Comparison of ENCODE assay signal across 1 cellular context in the genomic region with DNA sequence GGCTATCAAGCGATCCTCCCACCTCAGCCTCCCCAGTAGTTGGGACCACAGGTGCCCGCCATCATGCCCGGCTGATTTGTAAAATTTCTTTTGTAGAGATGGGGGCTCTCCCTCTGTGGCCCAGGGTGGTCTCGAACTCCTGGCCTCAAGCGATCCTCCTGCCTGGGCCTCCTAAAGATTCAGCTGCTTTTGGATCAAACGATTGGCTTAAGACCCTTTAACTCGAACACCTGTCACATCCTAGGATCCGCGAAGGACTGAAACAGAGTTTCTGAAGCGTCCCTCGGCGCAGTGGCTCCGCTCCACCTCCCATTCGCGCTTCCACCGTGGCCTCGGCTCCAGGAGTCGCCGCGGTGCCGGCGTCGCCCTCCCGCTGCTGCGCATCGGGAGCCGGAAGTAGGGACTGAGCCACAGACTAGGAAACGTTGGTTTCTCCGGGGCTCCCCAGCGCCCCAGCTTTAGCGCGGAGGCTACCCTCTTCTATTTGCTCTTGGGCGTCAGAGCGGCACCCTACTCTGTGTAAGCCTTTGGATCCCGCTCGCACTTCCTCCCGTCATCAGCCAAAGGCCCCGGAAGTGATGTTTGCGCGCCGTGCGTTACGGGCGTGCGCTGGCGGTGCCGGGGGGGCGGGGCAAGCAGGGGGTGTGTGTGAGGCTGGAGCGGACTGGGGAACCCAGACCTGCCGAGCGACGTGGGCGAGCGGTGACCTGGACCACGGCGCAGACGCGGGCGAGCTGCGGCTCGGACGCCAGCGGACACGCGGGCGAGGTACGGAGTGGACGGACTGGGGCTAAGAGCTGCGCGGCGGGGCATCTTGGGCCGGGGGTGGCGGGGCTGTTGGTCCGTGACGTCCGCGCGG.
TF ChIP-seq lines count a peak whose summit lies in the region.

No MANE protein-coding gene starts in this region.

TF ChIP-seq in HepG2, 621 proteins besides CTCF, POLR2A, EP300 and RAD21 (continued from another document and continues in another):
- TF ChIP-seq, protein P1, sequence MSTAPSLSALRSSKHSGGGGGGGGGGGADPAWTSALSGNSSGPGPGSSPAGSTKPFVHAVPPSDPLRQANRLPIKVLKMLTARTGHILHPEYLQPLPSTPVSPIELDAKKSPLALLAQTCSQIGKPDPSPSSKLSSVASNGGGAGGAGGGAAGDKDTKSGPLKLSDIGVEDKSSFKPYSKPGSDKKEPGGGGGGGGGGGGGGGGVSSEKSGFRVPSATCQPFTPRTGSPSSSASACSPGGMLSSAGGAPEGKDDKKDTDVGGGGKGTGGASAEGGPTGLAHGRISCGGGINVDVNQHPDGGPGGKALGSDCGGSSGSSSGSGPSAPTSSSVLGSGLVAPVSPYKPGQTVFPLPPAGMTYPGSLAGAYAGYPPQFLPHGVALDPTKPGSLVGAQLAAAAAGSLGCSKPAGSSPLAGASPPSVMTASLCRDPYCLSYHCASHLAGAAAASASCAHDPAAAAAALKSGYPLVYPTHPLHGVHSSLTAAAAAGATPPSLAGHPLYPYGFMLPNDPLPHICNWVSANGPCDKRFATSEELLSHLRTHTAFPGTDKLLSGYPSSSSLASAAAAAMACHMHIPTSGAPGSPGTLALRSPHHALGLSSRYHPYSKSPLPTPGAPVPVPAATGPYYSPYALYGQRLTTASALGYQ (CRISPR knock-in tag; IDR thresholded peaks at IDR 0.05) = no peak
- no peak for TF ChIP-seq SP1 (IDR thresholded peaks at IDR 0.05)
- TF ChIP-seq SP1 (CRISPR knock-in tag; IDR thresholded peaks at IDR 0.05) = peak; percentile 40
- TF ChIP-seq, protein P2, sequence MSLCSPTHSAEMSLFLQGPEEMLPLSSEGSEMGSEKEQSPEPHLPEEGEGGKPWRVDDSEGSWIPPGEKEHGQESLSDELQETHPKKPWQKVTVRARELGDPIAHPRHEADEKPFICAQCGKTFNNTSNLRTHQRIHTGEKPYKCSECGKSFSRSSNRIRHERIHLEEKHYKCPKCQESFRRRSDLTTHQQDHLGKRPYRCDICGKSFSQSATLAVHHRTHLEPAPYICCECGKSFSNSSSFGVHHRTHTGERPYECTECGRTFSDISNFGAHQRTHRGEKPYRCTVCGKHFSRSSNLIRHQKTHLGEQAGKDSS (CRISPR knock-in tag; IDR thresholded peaks at IDR 0.05; ENCODE audit: borderline replicate concordance, low read depth) = peak; percentile 62; the same call in 1 of the 2 replicates
- TF ChIP-seq ZNF331 (CRISPR knock-in tag; IDR thresholded peaks at IDR 0.05) = no peak
- peak; percentile 94 for TF ChIP-seq POLR2G (IDR thresholded peaks at IDR 0.05; ENCODE audit: low read depth, low read length)
- TF ChIP-seq ARNT2 (CRISPR knock-in tag; IDR thresholded peaks at IDR 0.05; ENCODE audit: low read depth) = no peak
- no peak for TF ChIP-seq FOXP1 (IDR thresholded peaks at IDR 0.05)
- TF ChIP-seq FOXP1 (CRISPR knock-in tag; IDR thresholded peaks at IDR 0.05) = no peak
- TF ChIP-seq, protein P3, sequence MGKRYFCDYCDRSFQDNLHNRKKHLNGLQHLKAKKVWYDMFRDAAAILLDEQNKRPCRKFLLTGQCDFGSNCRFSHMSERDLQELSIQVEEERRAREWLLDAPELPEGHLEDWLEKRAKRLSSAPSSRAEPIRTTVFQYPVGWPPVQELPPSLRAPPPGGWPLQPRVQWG (CRISPR knock-in tag; IDR thresholded peaks at IDR 0.05; ENCODE audit: borderline replicate concordance, low read depth) = no peak
- TF ChIP-seq ZNF672 (CRISPR knock-in tag; IDR thresholded peaks at IDR 0.05) = no peak
- TF ChIP-seq FOSL2 (CRISPR knock-in tag; IDR thresholded peaks at IDR 0.05) = peak; percentile 27; the same call in 1 of the 2 replicates
- TF ChIP-seq XRCC5 (optimal IDR thresholded peaks at IDR 0.05; ENCODE audit: low read length) = no peak
- TF ChIP-seq REXO4 (CRISPR knock-in tag; IDR thresholded peaks at IDR 0.05; ENCODE audit: borderline replicate concordance) = no peak
- TF ChIP-seq, protein P4, sequence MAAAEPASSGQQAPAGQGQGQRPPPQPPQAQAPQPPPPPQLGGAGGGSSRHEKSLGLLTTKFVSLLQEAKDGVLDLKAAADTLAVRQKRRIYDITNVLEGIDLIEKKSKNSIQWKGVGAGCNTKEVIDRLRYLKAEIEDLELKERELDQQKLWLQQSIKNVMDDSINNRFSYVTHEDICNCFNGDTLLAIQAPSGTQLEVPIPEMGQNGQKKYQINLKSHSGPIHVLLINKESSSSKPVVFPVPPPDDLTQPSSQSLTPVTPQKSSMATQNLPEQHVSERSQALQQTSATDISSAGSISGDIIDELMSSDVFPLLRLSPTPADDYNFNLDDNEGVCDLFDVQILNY (CRISPR knock-in tag; conservative IDR thresholded peaks at IDR 0.05) = no peak; the same call in 1 of the 2 replicates
- TF ChIP-seq TOPORS (CRISPR knock-in tag; IDR thresholded peaks at IDR 0.05) = 0 out of 2 replicates have a peak, but pooled peaks have one; percentile 10
- no peak for TF ChIP-seq NBN (conservative IDR thresholded peaks at IDR 0.05)
- peak; percentile 100 for TF ChIP-seq KDM2A (CRISPR knock-in tag; IDR thresholded peaks at IDR 0.05; ENCODE audit: borderline replicate concordance, low read depth)
- TF ChIP-seq SOX13 (IDR thresholded peaks at IDR 0.05) = no peak
- TF ChIP-seq SOX13 (CRISPR knock-in tag; conservative IDR thresholded peaks at IDR 0.05 in 1 of 2, IDR thresholded peaks at IDR 0.05 in 1 of 2) = no peak; a peak in 1 of 4 replicates
- TF ChIP-seq KDM4B (CRISPR knock-in tag; IDR thresholded peaks at IDR 0.05) = no peak
- TF ChIP-seq E2F2 (CRISPR knock-in tag; IDR thresholded peaks at IDR 0.05; ENCODE audit: borderline replicate concordance) = peak; percentile 68; the same call in 1 of the 2 replicates
- TF ChIP-seq HNRNPK (IDR thresholded peaks at IDR 0.05; ENCODE audit: low read depth, low read length, poor library complexity, severe bottlenecking) = peak; percentile 74
- TF ChIP-seq TCF12 (IDR thresholded peaks at IDR 0.05) = no peak
- 0 out of 2 replicates have a peak, but pooled peaks have one; percentile 20 for TF ChIP-seq TCF12 (CRISPR knock-in tag; IDR thresholded peaks at IDR 0.05)
- TF ChIP-seq, protein P5, sequence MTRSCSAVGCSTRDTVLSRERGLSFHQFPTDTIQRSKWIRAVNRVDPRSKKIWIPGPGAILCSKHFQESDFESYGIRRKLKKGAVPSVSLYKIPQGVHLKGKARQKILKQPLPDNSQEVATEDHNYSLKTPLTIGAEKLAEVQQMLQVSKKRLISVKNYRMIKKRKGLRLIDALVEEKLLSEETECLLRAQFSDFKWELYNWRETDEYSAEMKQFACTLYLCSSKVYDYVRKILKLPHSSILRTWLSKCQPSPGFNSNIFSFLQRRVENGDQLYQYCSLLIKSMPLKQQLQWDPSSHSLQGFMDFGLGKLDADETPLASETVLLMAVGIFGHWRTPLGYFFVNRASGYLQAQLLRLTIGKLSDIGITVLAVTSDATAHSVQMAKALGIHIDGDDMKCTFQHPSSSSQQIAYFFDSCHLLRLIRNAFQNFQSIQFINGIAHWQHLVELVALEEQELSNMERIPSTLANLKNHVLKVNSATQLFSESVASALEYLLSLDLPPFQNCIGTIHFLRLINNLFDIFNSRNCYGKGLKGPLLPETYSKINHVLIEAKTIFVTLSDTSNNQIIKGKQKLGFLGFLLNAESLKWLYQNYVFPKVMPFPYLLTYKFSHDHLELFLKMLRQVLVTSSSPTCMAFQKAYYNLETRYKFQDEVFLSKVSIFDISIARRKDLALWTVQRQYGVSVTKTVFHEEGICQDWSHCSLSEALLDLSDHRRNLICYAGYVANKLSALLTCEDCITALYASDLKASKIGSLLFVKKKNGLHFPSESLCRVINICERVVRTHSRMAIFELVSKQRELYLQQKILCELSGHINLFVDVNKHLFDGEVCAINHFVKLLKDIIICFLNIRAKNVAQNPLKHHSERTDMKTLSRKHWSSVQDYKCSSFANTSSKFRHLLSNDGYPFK (CRISPR knock-in tag; IDR thresholded peaks at IDR 0.05; ENCODE audit: borderline replicate concordance) = peak; percentile 72; the same call in 1 of the 2 replicates
- TF ChIP-seq SMARCC2 (IDR thresholded peaks at IDR 0.05) = no peak
- peak; percentile 92; the same call in 1 of the 2 replicates for TF ChIP-seq ZNF782 (CRISPR knock-in tag; IDR thresholded peaks at IDR 0.05; ENCODE audit: borderline replicate concordance)
- TF ChIP-seq HDAC1 (CRISPR knock-in tag; IDR thresholded peaks at IDR 0.05) = peak; percentile 93
- TF ChIP-seq ZNF343 (CRISPR knock-in tag; IDR thresholded peaks at IDR 0.05) = peak; percentile 71; the same call in 1 of the 2 replicates
- no peak for TF ChIP-seq NKX3-1 (CRISPR knock-in tag; IDR thresholded peaks at IDR 0.05)
- TF ChIP-seq ZNF83 (CRISPR knock-in tag; IDR thresholded peaks at IDR 0.05; ENCODE audit: borderline replicate concordance) = 0 out of 2 replicates have a peak, but pooled peaks have one; percentile 26
- peak; percentile 81 for TF ChIP-seq ZNF225 (CRISPR knock-in tag; IDR thresholded peaks at IDR 0.05)
- TF ChIP-seq ZNF263 (CRISPR knock-in tag; IDR thresholded peaks at IDR 0.05) = 0 out of 2 replicates have a peak, but pooled peaks have one; percentile 35
- 0 out of 2 replicates have a peak, but pooled peaks have one; percentile 34 for TF ChIP-seq NFKBIZ (CRISPR knock-in tag; IDR thresholded peaks at IDR 0.05)
- peak; percentile 41; the same call in 1 of the 2 replicates for TF ChIP-seq ZNF224 (CRISPR knock-in tag; IDR thresholded peaks at IDR 0.05)
- no peak for TF ChIP-seq GRHL1 (CRISPR knock-in tag; conservative IDR thresholded peaks at IDR 0.05)
- TF ChIP-seq, protein P6, sequence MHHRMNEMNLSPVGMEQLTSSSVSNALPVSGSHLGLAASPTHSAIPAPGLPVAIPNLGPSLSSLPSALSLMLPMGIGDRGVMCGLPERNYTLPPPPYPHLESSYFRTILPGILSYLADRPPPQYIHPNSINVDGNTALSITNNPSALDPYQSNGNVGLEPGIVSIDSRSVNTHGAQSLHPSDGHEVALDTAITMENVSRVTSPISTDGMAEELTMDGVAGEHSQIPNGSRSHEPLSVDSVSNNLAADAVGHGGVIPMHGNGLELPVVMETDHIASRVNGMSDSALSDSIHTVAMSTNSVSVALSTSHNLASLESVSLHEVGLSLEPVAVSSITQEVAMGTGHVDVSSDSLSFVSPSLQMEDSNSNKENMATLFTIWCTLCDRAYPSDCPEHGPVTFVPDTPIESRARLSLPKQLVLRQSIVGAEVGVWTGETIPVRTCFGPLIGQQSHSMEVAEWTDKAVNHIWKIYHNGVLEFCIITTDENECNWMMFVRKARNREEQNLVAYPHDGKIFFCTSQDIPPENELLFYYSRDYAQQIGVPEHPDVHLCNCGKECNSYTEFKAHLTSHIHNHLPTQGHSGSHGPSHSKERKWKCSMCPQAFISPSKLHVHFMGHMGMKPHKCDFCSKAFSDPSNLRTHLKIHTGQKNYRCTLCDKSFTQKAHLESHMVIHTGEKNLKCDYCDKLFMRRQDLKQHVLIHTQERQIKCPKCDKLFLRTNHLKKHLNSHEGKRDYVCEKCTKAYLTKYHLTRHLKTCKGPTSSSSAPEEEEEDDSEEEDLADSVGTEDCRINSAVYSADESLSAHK (CRISPR knock-in tag; IDR thresholded peaks at IDR 0.05; ENCODE audit: borderline replicate concordance) = no peak
- no peak for TF ChIP-seq ATF7 (IDR thresholded peaks at IDR 0.05)
- TF ChIP-seq ATF7 (CRISPR knock-in tag; IDR thresholded peaks at IDR 0.05) = no peak
- no peak for TF ChIP-seq TSC22D2 (CRISPR knock-in tag; IDR thresholded peaks at IDR 0.05; ENCODE audit: borderline replicate concordance)
- peak; percentile 22; the same call in 1 of the 2 replicates for TF ChIP-seq THRA (CRISPR knock-in tag; IDR thresholded peaks at IDR 0.05; ENCODE audit: borderline replicate concordance)
